14 cellular contexts compared by ENCODE assay signal in genomic region chr3:197183582-197183981, GRCh38.
A peak's percentile ranks its signal among the peaks of the same experiment; 100 is the strongest.
DNase-seq lines count a peak whose midpoint lies in the region; ATAC-seq and TF ChIP-seq lines count a peak whose summit lies in the region.
"Had no signal": no experiment of that assay in that cellular context is flagged by ENCODE, and none has a peak within 500 bp of the region (broad histone marks: within the 10 kb centered on the region; RNA-seq: fewer than 3 reads in every experiment).

No MANE protein-coding gene starts in this region.

- H3K4me1 ChIP-seq in GM23338 (ENCODE audit: insufficient read depth) (peaks cover 24% of the 10 kb centered on the region), left lung (peaks cover 0 to 31% of the 10 kb centered on the region in 2 donors)
- H3K4me1 ChIP-seq: sigmoid colon had no signal

- H3K9me3 ChIP-seq in left lung: no peaks in the 10 kb centered on the region
- H3K9me3 ChIP-seq: sigmoid colon had no signal

- peaks cover 24% of the 10 kb centered on the region for H3K4me1 Mint-ChIP-seq in GM23338
- H3K4me1 Mint-ChIP-seq in osteocyte (ENCODE audit: unreplicated experiment): peaks cover 18% of the 10 kb centered on the region

- TF ChIP-seq CTCF in GM23338 (conservative IDR thresholded peaks at IDR 0.05; ENCODE audit: low read depth in 2 of 2): no peak
- no peak for TF ChIP-seq CTCF in osteocyte (IDR thresholded peaks at IDR 0.05)
- no peak for TF ChIP-seq CTCF in omental fat pad (IDR thresholded peaks at IDR 0.05)
- TF ChIP-seq CTCF in left lung (IDR thresholded peaks at IDR 0.05): no peak

- H3K4me3 Mint-ChIP-seq in GM23338 (no peak overlapping the region), osteocyte (ENCODE audit: unreplicated experiment) (no peak overlapping the region)
- H3K4me3 Mint-ChIP-seq: activated naive CD4-positive, alpha-beta T cell treated with anti-CD3 and anti-CD28 coated beads for 36 hours; central memory CD8-positive, alpha-beta T cell had no signal

- peaks cover 37% of the 10 kb centered on the region for H3K79me2 ChIP-seq in GM23338 (replicated peaks; ENCODE audit: insufficient read depth)

- H3K27me3 ChIP-seq in GM23338 (ENCODE audit: insufficient read depth) (no peaks in the 10 kb centered on the region), left lung (no peaks in the 10 kb centered on the region)
- H3K27me3 ChIP-seq: sigmoid colon had no signal

- H2AFZ ChIP-seq in GM23338: no peak overlapping the region

- H3K27ac Mint-ChIP-seq in GM23338 (peak overlapping the region; percentile 83; the same call in 1 of the 2 replicates), osteocyte (ENCODE audit: unreplicated experiment) (peak overlapping the region; percentile 19)
- H3K27ac Mint-ChIP-seq: activated naive CD4-positive, alpha-beta T cell treated with anti-CD3 and anti-CD28 coated beads for 36 hours had no signal

- no peaks in the 10 kb centered on the region for H3K9me2 ChIP-seq in GM23338 (ENCODE audit: insufficient read depth)

- DNase-seq in GM23338 (ENCODE audit: low spot score) (peak; percentile 39), NCI-H2107 (lab: John Stamatoyannopoulos, UW) (peak; percentile 84), osteocyte (ENCODE audit: extremely low spot score, unreplicated experiment) (no peak), omental fat pad (ENCODE audit: low spot score) (no peak), left lung (no peak), NCI-H187 treated with DMSO at 0.1 percent for 48 hours (lab: John Stamatoyannopoulos, UW) (no peak)
- DNase-seq: activated naive CD4-positive, alpha-beta T cell treated with anti-CD3 and anti-CD28 coated beads for 36 hours; NCI-H2029; Right ventricle myocardium superior; sigmoid colon had no signal

- H4K20me1 ChIP-seq in GM23338 (replicated peaks; ENCODE audit: insufficient read depth): peaks cover 6% of the 10 kb centered on the region; the same call in 1 of the 2 replicates

- no peak overlapping the region for H3K4me3 ChIP-seq in GM23338
- H3K4me3 ChIP-seq in left lung: no peak overlapping the region
- H3K4me3 ChIP-seq: sigmoid colon had no signal

- H3K4me2 ChIP-seq in GM23338: peak overlapping the region; percentile 50; the same call in 1 of the 2 replicates

- H3K9me3 Mint-ChIP-seq in GM23338: no peaks in the 10 kb centered on the region
- H3K9me3 Mint-ChIP-seq in osteocyte (ENCODE audit: unreplicated experiment): no peaks in the 10 kb centered on the region
- H3K9me3 Mint-ChIP-seq: activated naive CD4-positive, alpha-beta T cell treated with anti-CD3 and anti-CD28 coated beads for 36 hours; central memory CD8-positive, alpha-beta T cell had no signal

- ATAC-seq in GM23338 (peak; percentile 70), omental fat pad (ENCODE audit: low FRiP score) (no peak), left lung (no peak), HG03025 (IDR thresholded peaks at IDR 0.05; ENCODE audit: low FRiP score, unreplicated experiment) (no peak)

- H3K27ac ChIP-seq in GM23338 (ENCODE audit: low read depth): peak overlapping the region; percentile 52; the same call in 1 of the 2 replicates
- H3K27ac ChIP-seq in angular gyrus (ENCODE audit: low read depth, low read length): peak overlapping the region; percentile 67
- H3K27ac ChIP-seq in left lung: no peak overlapping the region
- H3K27ac ChIP-seq: C4-2B, sigmoid colon had no signal

- H3K27me3 Mint-ChIP-seq in GM23338 (ENCODE audit: insufficient read depth, low read depth, poor library complexity) (no peaks in the 10 kb centered on the region), osteocyte (ENCODE audit: unreplicated experiment) (no peaks in the 10 kb centered on the region)
- H3K27me3 Mint-ChIP-seq: central memory CD8-positive, alpha-beta T cell had no signal

- no peaks in the 10 kb centered on the region for H3K36me3 ChIP-seq in GM23338 (ENCODE audit: insufficient read depth)
- no peaks in the 10 kb centered on the region for H3K36me3 ChIP-seq in left lung
- H3K36me3 ChIP-seq: sigmoid colon had no signal

- H3K36me3 Mint-ChIP-seq in GM23338 (ENCODE audit: low read depth) (no peaks in the 10 kb centered on the region), osteocyte (ENCODE audit: unreplicated experiment) (no peaks in the 10 kb centered on the region)

- no peaks in the 10 kb centered on the region for H3F3A ChIP-seq in GM23338 (replicated peaks; ENCODE audit: low read depth)

- intact Hi-C loops in left lung (cut with DNase I): no loop called here

TF ChIP-seq in GM23338, 12 proteins besides CTCF, POLR2A, EP300 and RAD21:
- no peak for TF ChIP-seq CREB1 (CRISPR knock-in tag; IDR thresholded peaks at IDR 0.05; ENCODE audit: low read depth)
- TF ChIP-seq POLR2AphosphoS5 (IDR thresholded peaks at IDR 0.05; ENCODE audit: low read depth): no peak
- TF ChIP-seq ZNF462 (CRISPR knock-in tag; IDR thresholded peaks at IDR 0.05): no peak
- TF ChIP-seq JUNB (IDR thresholded peaks at IDR 0.05; ENCODE audit: unreplicated experiment): no peak

Comparison
In these comparisons a context has a peak if more than half of its experiments do, and no peak if none do; other contexts are left out.
1. DNase-seq: peak in GM23338 (single experiment) and NCI-H2107 (single experiment); none in osteocyte (single experiment), omental fat pad (single experiment), left lung (0 of 2) and NCI-H187 treated with DMSO at 0.1 percent for 48 hours (single experiment).
2. H3K27ac ChIP-seq: peak in GM23338 (single experiment) and angular gyrus (single experiment); none in left lung (0 of 2).